Comparison of ENCODE assay signal across 2 cellular contexts in the genomic region with DNA sequence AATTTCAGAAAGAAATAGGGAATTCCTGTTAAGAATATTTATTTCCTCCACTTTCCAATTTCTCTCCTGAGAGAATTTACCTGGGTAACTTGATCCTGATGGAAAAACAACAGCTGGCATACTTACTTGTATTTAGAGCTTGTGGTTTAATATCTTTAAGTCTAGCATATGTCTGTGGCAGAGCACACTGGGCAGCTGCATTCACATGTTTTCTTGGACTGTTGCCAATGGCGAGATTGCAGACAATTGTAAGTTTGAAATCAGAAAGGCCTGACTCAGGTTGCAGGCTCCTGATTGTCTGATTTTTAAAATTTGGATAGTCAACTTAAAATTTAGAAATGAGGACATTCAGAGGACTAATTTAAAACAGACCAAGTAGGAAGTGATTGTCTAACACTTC.
TF ChIP-seq lines count a peak whose summit lies in the region.

No MANE protein-coding gene starts in this region.

TF ChIP-seq in SK-N-SH, 30 proteins besides CTCF, POLR2A, EP300 and RAD21 (continued from another document):
- TF ChIP-seq, protein P1, sequence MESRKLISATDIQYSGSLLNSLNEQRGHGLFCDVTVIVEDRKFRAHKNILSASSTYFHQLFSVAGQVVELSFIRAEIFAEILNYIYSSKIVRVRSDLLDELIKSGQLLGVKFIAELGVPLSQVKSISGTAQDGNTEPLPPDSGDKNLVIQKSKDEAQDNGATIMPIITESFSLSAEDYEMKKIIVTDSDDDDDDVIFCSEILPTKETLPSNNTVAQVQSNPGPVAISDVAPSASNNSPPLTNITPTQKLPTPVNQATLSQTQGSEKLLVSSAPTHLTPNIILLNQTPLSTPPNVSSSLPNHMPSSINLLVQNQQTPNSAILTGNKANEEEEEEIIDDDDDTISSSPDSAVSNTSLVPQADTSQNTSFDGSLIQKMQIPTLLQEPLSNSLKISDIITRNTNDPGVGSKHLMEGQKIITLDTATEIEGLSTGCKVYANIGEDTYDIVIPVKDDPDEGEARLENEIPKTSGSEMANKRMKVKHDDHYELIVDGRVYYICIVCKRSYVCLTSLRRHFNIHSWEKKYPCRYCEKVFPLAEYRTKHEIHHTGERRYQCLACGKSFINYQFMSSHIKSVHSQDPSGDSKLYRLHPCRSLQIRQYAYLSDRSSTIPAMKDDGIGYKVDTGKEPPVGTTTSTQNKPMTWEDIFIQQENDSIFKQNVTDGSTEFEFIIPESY (IDR thresholded peaks at IDR 0.05; ENCODE audit: borderline replicate concordance, low read depth): no peak
- TF ChIP-seq SIN3A (IDR thresholded peaks at IDR 0.05; ENCODE audit: borderline replicate concordance, low read depth, low read length) (no peak), TCF12 (IDR thresholded peaks at IDR 0.05) (no peak), PBX3 (IDR thresholded peaks at IDR 0.05) (no peak), TEAD4 (IDR thresholded peaks at IDR 0.05; ENCODE audit: borderline replicate concordance, insufficient read depth) (no peak), NFIC (IDR thresholded peaks at IDR 0.05; ENCODE audit: borderline replicate concordance) (no peak), TAF1 (IDR thresholded peaks at IDR 0.05; ENCODE audit: borderline replicate concordance, low read depth, low read length) (no peak), GABPA (IDR thresholded peaks at IDR 0.05; ENCODE audit: low read depth) (no peak), RCOR1 (IDR thresholded peaks at IDR 0.05; ENCODE audit: low read length) (no peak), FOXJ3 (CRISPR knock-in tag; IDR thresholded peaks at IDR 0.05) (no peak), ELF1 (IDR thresholded peaks at IDR 0.05) (no peak), MAX (IDR thresholded peaks at IDR 0.05; ENCODE audit: low read depth) (no peak), FOSL2 (IDR thresholded peaks at IDR 0.05; ENCODE audit: borderline replicate concordance, low read depth) (no peak)

TF ChIP-seq in SK-N-SH treated with all-trans-retinoic acid at 6 μM for 48 hours, 23 proteins besides CTCF, POLR2A, EP300 and RAD21 (continued from another document):
- TF ChIP-seq ZFP3 (CRISPR knock-in tag; IDR thresholded peaks at IDR 0.05) (no peak), CSRNP3 (CRISPR knock-in tag; IDR thresholded peaks at IDR 0.05) (no peak), PPARA (CRISPR knock-in tag; IDR thresholded peaks at IDR 0.05; ENCODE audit: borderline replicate concordance) (no peak), ARNTL (CRISPR knock-in tag; IDR thresholded peaks at IDR 0.05; ENCODE audit: borderline replicate concordance, low read depth) (no peak), SNAI2 (CRISPR knock-in tag; IDR thresholded peaks at IDR 0.05) (no peak), CSDC2 (CRISPR knock-in tag; IDR thresholded peaks at IDR 0.05) (no peak)
TF ChIP-seq in SK-N-SH treated with all-trans-retinoic acid at 6 μM for 48 hours: peak in this region for 0.
